Comparison of ENCODE assay signal across 9 cellular contexts in genomic region chr3:10950476-10951294, GRCh38. TPM values are rescaled to one million over a fixed set of nuclear protein-coding genes. Genes with fewer than 3 reads are reported as not detected.
A peak's percentile ranks its signal among the peaks of the same experiment; 100 is the strongest.
DNase-seq lines count a peak whose midpoint lies in the region; ATAC-seq and TF ChIP-seq lines count a peak whose summit lies in the region.
"Had no signal": no experiment of that assay in that cellular context is flagged by ENCODE, and none has a peak within 500 bp of the region (broad histone marks: within the 10 kb centered on the region; RNA-seq: fewer than 3 reads in every experiment).

No MANE protein-coding gene starts in this region.

- H3K9me3 Mint-ChIP-seq in HFFc6: no peaks in the 10 kb centered on the region

- no peaks in the 10 kb centered on the region for H3K9me3 ChIP-seq in WERI-Rb-1 (ENCODE audit: severe bottlenecking)
- H3K9me3 ChIP-seq in right cardiac atrium (ENCODE audit: control insufficient read depth, low read length): no peaks in the 10 kb centered on the region

- no peak overlapping the region for H3K4me3 Mint-ChIP-seq in HFFc6

- H3K27ac ChIP-seq in WERI-Rb-1 (no peak overlapping the region), right cardiac atrium (ENCODE audit: low read length) (no peak overlapping the region)
- H3K27ac ChIP-seq: SK-N-MC had no signal

- H3K27ac Mint-ChIP-seq in HFFc6: no peak overlapping the region

- H3K36me3 ChIP-seq in WERI-Rb-1: no peaks in the 10 kb centered on the region

- peak; percentile 80 for TF ChIP-seq CTCF in HFFc6 (IDR thresholded peaks at IDR 0.05)
- peak; percentile 76 for TF ChIP-seq CTCF in WERI-Rb-1 (IDR thresholded peaks at IDR 0.05; ENCODE audit: low read depth, low read length)

- no peaks in the 10 kb centered on the region for H3K4me1 ChIP-seq in right cardiac atrium (ENCODE audit: control insufficient read depth, insufficient read depth, low read length)

- WGBS in right cardiac atrium: 48% methylated on average over 12 of the region's 12 CpGs

- in situ Hi-C loops in Caki2 (cut with HindIII; ENCODE audit: low pct_unique_long_range_greater_than_20kb, low sequenced_read_pairs): no loop called here

- peak; percentile 12 for DNase-seq in Caki2 (ENCODE audit: low read depth)
- peak; percentile 39 for DNase-seq in HFFc6
- DNase-seq in WERI-Rb-1: peak; percentile 63
- DNase-seq in right cardiac atrium: peak in 2 of 3 donors; percentile 61 to 76
- peak; percentile 28 for DNase-seq in stromal cell of bone marrow (ENCODE audit: low read depth)
- no peak for DNase-seq in activated gamma-delta T cell (lab: John Stamatoyannopoulos, UW)
- no peak for DNase-seq in activated CD8-positive, alpha-beta memory T cell treated with anti-CD3 and anti-CD28 coated beads, Interleukin-2, amount 50 U/mL, for 4 hours

- no peaks in the 10 kb centered on the region for H3K27me3 ChIP-seq in WERI-Rb-1 (ENCODE audit: insufficient read depth, low read depth, severe bottlenecking)
- H3K27me3 ChIP-seq in right cardiac atrium (ENCODE audit: control insufficient read depth, insufficient read depth): no peaks in the 10 kb centered on the region

- H3K36me3 Mint-ChIP-seq in HFFc6 (ENCODE audit: low read depth): no peaks in the 10 kb centered on the region

- peaks cover 36% of the 10 kb centered on the region for H3K27me3 Mint-ChIP-seq in HFFc6 (ENCODE audit: insufficient read depth)

- intact Hi-C loops in right cardiac atrium (cut with DNase I): loop anchor here in 2 of 4 donors (2.0 to 5.0 kb wide), 2 partner anchors 32 to 42 kb away; partner anchors contain the start of gene SLC6A1 (in 1 of the 2)

- no peak overlapping the region for H3K4me3 ChIP-seq in WERI-Rb-1 (ENCODE audit: low read depth, low read length)
- no peak overlapping the region for H3K4me3 ChIP-seq in right cardiac atrium (ENCODE audit: low read length)
- H3K4me3 ChIP-seq: SK-N-MC had no signal

- no peaks in the 10 kb centered on the region for H3K4me1 Mint-ChIP-seq in HFFc6 (ENCODE audit: low read depth)

- ATAC-seq in right cardiac atrium (peak; percentile 62 to 66), HG02938 (IDR thresholded peaks at IDR 0.05; ENCODE audit: unreplicated experiment) (no peak)

RNA-seq across cellular contexts. Expression of gene SLC6A1, which starts 41.9 kb away (rescaled TPM):
- not detected in 2 replicates for total RNA-seq in Caki2 (2014; rRNA removed; shearing (Covaris generic); ENCODE audit: low replicate concordance)
- total RNA-seq in HFFc6 (2021; fragmentation: NEBNext Ultra II Directional; extraction: Animal tissue kit (Norgen Biotek cat#: 25700)): not detected
- 1 to 10 TPM in 3 of 4 donors, under 1 TPM in 1; 0.89 to 3.3 (median 2.5) TPM for total RNA-seq in right cardiac atrium
- polyA plus RNA-seq in right cardiac atrium: 3.0 TPM

Comparison
In these comparisons a context has a peak if more than half of its experiments do, and no peak if none do; other contexts are left out.
1. DNase-seq: peak in Caki2 (single experiment), HFFc6 (single experiment), WERI-Rb-1 (single experiment), right cardiac atrium (2 of 3) and stromal cell of bone marrow (single experiment); none in activated gamma-delta T cell (single experiment) and activated CD8-positive, alpha-beta memory T cell treated with anti-CD3 and anti-CD28 coated beads, Interleukin-2, amount 50 U/mL, for 4 hours (single experiment).